1 cellular context compared by ENCODE assay signal in genomic region chr11:10660323-10660722, GRCh38.
TF ChIP-seq lines count a peak whose summit lies in the region.

No MANE protein-coding gene starts in this region.

TF ChIP-seq in HCT116, 20 proteins besides CTCF, POLR2A, EP300 and RAD21 (continued from another document):
- TF ChIP-seq REST (IDR thresholded peaks at IDR 0.05; ENCODE audit: low read depth) (no peak), ZBTB33 (IDR thresholded peaks at IDR 0.05; ENCODE audit: extremely low read depth, insufficient replicate concordance, low read length) (no peak), YY1 (IDR thresholded peaks at IDR 0.05; ENCODE audit: extremely low read depth, insufficient replicate concordance, low read depth, low read length) (no peak), TCF7L2 (IDR thresholded peaks at IDR 0.05; ENCODE audit: borderline replicate concordance, extremely low read depth, insufficient read depth, insufficient read length) (no peak), CBX3 (IDR thresholded peaks at IDR 0.05; ENCODE audit: low read depth) (no peak), EGR1 (IDR thresholded peaks at IDR 0.05; ENCODE audit: low read depth) (no peak), EZH2 (IDR thresholded peaks at IDR 0.05) (no peak), ZFX (IDR thresholded peaks at IDR 0.05) (no peak), SIN3A (IDR thresholded peaks at IDR 0.05; ENCODE audit: low read depth) (no peak), ZNF274 (IDR thresholded peaks at IDR 0.05; ENCODE audit: low read depth, low read length) (no peak), MAX (IDR thresholded peaks at IDR 0.05) (no peak), ELF1 (IDR thresholded peaks at IDR 0.05; ENCODE audit: borderline replicate concordance, low read depth) (no peak)
